ENCODE assay signal across 23 cellular contexts in the genomic region with DNA sequence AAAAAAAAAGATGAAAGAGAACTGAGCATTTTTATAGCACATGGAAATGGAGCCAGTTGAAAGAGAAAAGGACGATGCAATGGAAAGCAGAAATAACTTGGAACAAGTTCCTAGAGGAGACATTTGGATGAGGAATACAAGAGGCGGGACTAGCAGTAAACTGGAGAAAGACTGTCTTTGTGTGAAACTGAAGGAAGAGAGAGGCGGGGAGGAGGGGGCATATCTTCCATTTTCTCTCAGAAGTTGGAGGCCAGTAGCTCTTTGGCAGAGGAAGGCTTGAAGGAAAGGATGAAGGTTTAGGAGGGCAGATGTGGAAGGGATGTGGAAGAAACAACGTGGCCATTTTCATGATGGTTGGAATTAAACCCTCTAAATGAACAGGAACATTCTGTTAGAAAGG. TPM values are rescaled to one million over a fixed set of nuclear protein-coding genes. Genes with fewer than 3 reads are reported as not detected.
DNase-seq lines count a peak whose midpoint lies in the region; ATAC-seq lines count a peak whose summit lies in the region.
"Had no signal": no experiment of that assay in that cellular context is flagged by ENCODE, and none has a peak within 500 bp of the region (broad histone marks: within the 10 kb centered on the region; RNA-seq: fewer than 3 reads in every experiment).

No MANE protein-coding gene starts in this region.

- no peak overlapping the region for H3K4me3 ChIP-seq in skeletal muscle tissue (ENCODE audit: low read length in 3 of 3)
- H3K4me3 ChIP-seq: ascending aorta had no signal

- H3K27ac ChIP-seq in epithelial cell of prostate, result peak overlapping the region; percentile 60
- H3K27ac ChIP-seq in skeletal muscle tissue (ENCODE audit: low read depth, low read length), result peak overlapping the region; percentile 38
- H3K27ac ChIP-seq: ascending aorta had no signal

- no peaks in the 10 kb centered on the region for H3K9me3 ChIP-seq in skeletal muscle tissue (ENCODE audit: control insufficient read depth in 3 of 3, low read length in 3 of 3)
- H3K9me3 ChIP-seq: ascending aorta had no signal

- DNase-seq in NCI-H1048 (lab: John Stamatoyannopoulos, UW) (peak; percentile 35), epithelial cell of prostate (ENCODE audit: low read depth, low spot score) (no peak), medulla oblongata (ENCODE audit: extremely low spot score) (peak; percentile 61), NCI-H446 treated with DMSO at 0.1 percent for 48 hours (lab: John Stamatoyannopoulos, UW) (no peak), DMS 273 (lab: John Stamatoyannopoulos, UW; ENCODE audit: unreplicated experiment) (no peak), GF-D8 (lab: John Stamatoyannopoulos, UW) (no peak)
- DNase-seq: activated B cell treated with CpG ODN at 0.5 μM for 24 hours; activated CD4-positive, alpha-beta T cell treated with anti-CD3 and anti-CD28 coated beads, Interleukin-2, amount 50 U/mL, for 4 hours; activated CD8-positive, alpha-beta memory T cell treated with anti-CD3 and anti-CD28 coated beads, Interleukin-2, amount 50 U/mL, for 4 hours; effector memory CD4-positive, alpha-beta T cell; H7; kidney glomerular epithelial cell; NCI-H1417 treated with DMSO at 0.1 percent for 48 hours; NCI-H524; nephron progenitor cell; T-helper 9 cell had no signal

- peaks cover 0 to 3% (median 0%) of the 10 kb centered on the region in 3 donors for H3K4me1 ChIP-seq in skeletal muscle tissue (ENCODE audit: control insufficient read depth in 3 of 3, insufficient read depth in 3 of 3, low read length in 3 of 3)
- H3K4me1 ChIP-seq: ascending aorta had no signal

- H3K9ac ChIP-seq in skeletal muscle tissue (ENCODE audit: low read depth in 1 of 3, low read length in 3 of 3), result no peak overlapping the region

- no peaks in the 10 kb centered on the region for H3K27me3 ChIP-seq in skeletal muscle tissue (ENCODE audit: control insufficient read depth in 3 of 3, insufficient read depth in 3 of 3, low read length in 3 of 3)
- H3K27me3 ChIP-seq: ascending aorta had no signal

- no peaks in the 10 kb centered on the region for H3K36me3 ChIP-seq in skeletal muscle tissue (ENCODE audit: control insufficient read depth in 3 of 3, insufficient read depth in 3 of 3, low read length in 3 of 3)
- H3K36me3 ChIP-seq: ascending aorta had no signal

- no peak for ATAC-seq in GM18907 (IDR thresholded peaks at IDR 0.05; ENCODE audit: unreplicated experiment)
- ATAC-seq: SK-N-SH treated with all-trans-retinoic acid at 6 μM for 48 hours had no signal

RNA-seq across cellular contexts. Expression of a gene that starts 33.0 kb away (rescaled TPM):
- total RNA-seq in skeletal muscle tissue, result not detected
- total RNA-seq: activated B cell treated with CpG ODN at 0.5 μM for 24 hours; activated T-helper 2 cell treated with anti-CD3 and anti-CD28 coated beads, Interferon-gamma antibody, Interleukin-2, Interleukin-4, amounts not matched to agents 10 μg/mL and 5 μg/mL and 100 μg/mL, durations not matched to agents 14 hours and 24 hours and 36 hours; ascending aorta; glomerular endothelial cell; H7; pulmonary artery endothelial cell had no signal

Comparison
In these comparisons a context has a peak if more than half of its experiments do, and no peak if none do; other contexts are left out.
1. DNase-seq: peak in NCI-H1048 (single experiment) and medulla oblongata (single experiment); none in epithelial cell of prostate (single experiment), NCI-H446 treated with DMSO at 0.1 percent for 48 hours (single experiment), DMS 273 (single experiment) and GF-D8 (single experiment).